Comparison of ENCODE assay signal across 9 cellular contexts in genomic region chr1:206489980-206490534, GRCh38. TPM values are rescaled to one million over a fixed set of nuclear protein-coding genes. Genes with fewer than 3 reads are reported as not detected.
DNase-seq lines count a peak whose midpoint lies in the region; ATAC-seq, FAIRE-seq and TF ChIP-seq lines count a peak whose summit lies in the region.
"Had no signal": no experiment of that assay in that cellular context is flagged by ENCODE, and none has a peak within 500 bp of the region (broad histone marks: within the 10 kb centered on the region; RNA-seq: fewer than 3 reads in every experiment).

No MANE protein-coding gene starts in this region.

- intact Hi-C loops in pancreas (cut with DNase I): loop anchor here (5.0 to 10.0 kb wide), 4 partner anchors 92 to 425 kb away; no protein-coding TSS in a partner anchor
- intact Hi-C loops in vagina (cut with DNase I): loop anchor here (5.0 kb wide), 1 partner anchor 92 kb away; no protein-coding TSS in a partner anchor

- 32 to 33% methylated on average over 14 of the region's 14 CpGs for WGBS in pancreas, 2 donors

- H3K9me3 ChIP-seq in Karpas-422 (ENCODE audit: low read length) (no peaks in the 10 kb centered on the region), pancreas (no peaks in the 10 kb centered on the region), vagina (no peaks in the 10 kb centered on the region)

- TF ChIP-seq CTCF in foreskin keratinocyte (conservative IDR thresholded peaks at IDR 0.05): peak; percentile 95
- TF ChIP-seq CTCF in pancreas (IDR thresholded peaks at IDR 0.05): peak; percentile 91 to 98 (median 96)
- TF ChIP-seq CTCF in vagina (IDR thresholded peaks at IDR 0.05): peak; percentile 80 to 89 (median 89)

- no peaks in the 10 kb centered on the region for H3K9me2 ChIP-seq in Karpas-422 (replicated peaks; ENCODE audit: insufficient read depth, low read length)

- H3K36me3 ChIP-seq in Karpas-422 (ENCODE audit: insufficient read depth, low read length) (peaks cover 25% of the 10 kb centered on the region), pancreas (no peaks in the 10 kb centered on the region), vagina (peaks cover 0 to 4% of the 10 kb centered on the region in 2 donors)

- TF ChIP-seq POLR2A in vagina (IDR thresholded peaks at IDR 0.05): no peak

- H2AFZ ChIP-seq in Karpas-422 (ENCODE audit: low read length): no peak overlapping the region

- ATAC-seq in foreskin keratinocyte (peak; percentile 71), pancreas (peak; percentile 88 to 98 (median 96))

- H3K4me1 ChIP-seq in Karpas-422 (ENCODE audit: low read length): peaks cover 3% of the 10 kb centered on the region
- no peaks in the 10 kb centered on the region for H3K4me1 ChIP-seq in foreskin keratinocyte
- peaks cover 4 to 6% (median 5%) of the 10 kb centered on the region in 3 donors for H3K4me1 ChIP-seq in pancreas
- peaks cover 12% of the 10 kb centered on the region for H3K4me1 ChIP-seq in vagina

- DNase-seq in DMS 273 (lab: John Stamatoyannopoulos, UW; ENCODE audit: unreplicated experiment) (peak; percentile 91), DMS 273 treated with DMSO at 0.1 percent for 48 hours (lab: John Stamatoyannopoulos, UW) (no peak), Karpas-422 (peak; percentile 88), SHP77 (lab: John Stamatoyannopoulos, UW) (peak; percentile 68 to 73), foreskin keratinocyte (no peak), pancreas (peak; percentile 73 to 93 (median 88)), vagina (ENCODE audit: extremely low spot score in 2 of 2) (no peak)
- peak; percentile 89 for DNase-seq in activated effector memory CD4-positive, alpha-beta T cell treated with anti-CD3 and anti-CD28 coated beads, Interleukin-2, amount 50 U/mL, for 16 hours

- H3K4me3 ChIP-seq in Karpas-422 (ENCODE audit: low read length) (no peak overlapping the region), pancreas (no peak overlapping the region), vagina (no peak overlapping the region)

- no peak for FAIRE-seq in pancreas (lab: Jason Lieb, UNC)
- FAIRE-seq: A204.1 had no signal

- H3K27me3 ChIP-seq in Karpas-422 (ENCODE audit: low read length) (no peaks in the 10 kb centered on the region), foreskin keratinocyte (no peaks in the 10 kb centered on the region), pancreas (no peaks in the 10 kb centered on the region), vagina (no peaks in the 10 kb centered on the region)

- H3K9ac ChIP-seq in Karpas-422 (ENCODE audit: low read length): no peak overlapping the region

- no peak overlapping the region for H3K4me2 ChIP-seq in Karpas-422 (ENCODE audit: low read depth, low read length, poor library complexity, severe bottlenecking)

- no peaks in the 10 kb centered on the region for H4K20me1 ChIP-seq in Karpas-422 (ENCODE audit: insufficient read depth, low read depth, low read length)

- no peaks in the 10 kb centered on the region for H3K79me2 ChIP-seq in Karpas-422 (ENCODE audit: low read length)

- H3K27ac ChIP-seq in Karpas-422 (ENCODE audit: low read length): no peak overlapping the region
- H3K27ac ChIP-seq in foreskin keratinocyte: no peak overlapping the region
- no peak overlapping the region for H3K27ac ChIP-seq in pancreas
- H3K27ac ChIP-seq in vagina: no peak overlapping the region

RNA-seq across cellular contexts. Expression of gene RASSF5, which starts 17.3 kb away (rescaled TPM):
- 27.2 and 29.5 TPM in 2 replicates for total RNA-seq in Karpas-422 (2014; rRNA removed; shearing (Covaris generic); ENCODE audit: low replicate concordance)
- total RNA-seq in foreskin keratinocyte: 2.4 and 2.8 TPM in 2 replicates
- 1.4 and 1.8 TPM in 2 replicates for polyA plus RNA-seq in foreskin keratinocyte
- 10 to 100 TPM in 4 of 6 donors, 1 to 10 TPM in 2; 8.2 to 17.8 (median 12.5) TPM for total RNA-seq in pancreas
- 10 to 100 TPM in 1 of 2 donors, 1 to 10 TPM in 1; 6.7 to 22.3 TPM for polyA plus RNA-seq in pancreas
- 28.5 TPM for total RNA-seq in vagina

RNA-seq across cellular contexts. Expression of gene IKBKE, which starts 19.8 kb away (rescaled TPM):
- 36.0 and 45.4 TPM in 2 replicates for total RNA-seq in Karpas-422 (2014; rRNA removed; shearing (Covaris generic); ENCODE audit: low replicate concordance)
- total RNA-seq in foreskin keratinocyte (14.2 and 15.1 TPM in 2 replicates), pancreas (1 to 10 TPM; 1.8 to 9.9 (median 3.1) TPM), vagina (10.1 TPM)
- polyA plus RNA-seq in foreskin keratinocyte (10.0 and 10.8 TPM in 2 replicates), pancreas (1 to 10 TPM; 3.4 to 6.4 TPM)

Comparison
In these comparisons a context has a peak if more than half of its experiments do, and no peak if none do; other contexts are left out.
1. DNase-seq: peak in DMS 273 (single experiment), Karpas-422 (single experiment), SHP77 (2 of 2), activated effector memory CD4-positive, alpha-beta T cell treated with anti-CD3 and anti-CD28 coated beads, Interleukin-2, amount 50 U/mL, for 16 hours (single experiment) and pancreas (6 of 6); none in DMS 273 treated with DMSO at 0.1 percent for 48 hours (single experiment), foreskin keratinocyte (0 of 2) and vagina (0 of 2).
2. Peak in every context shown above with its lines, with median percentiles within 50 percentile points of each other: CTCF ChIP-seq.